Comparison of ENCODE assay signal across 24 cellular contexts in the genomic region with DNA sequence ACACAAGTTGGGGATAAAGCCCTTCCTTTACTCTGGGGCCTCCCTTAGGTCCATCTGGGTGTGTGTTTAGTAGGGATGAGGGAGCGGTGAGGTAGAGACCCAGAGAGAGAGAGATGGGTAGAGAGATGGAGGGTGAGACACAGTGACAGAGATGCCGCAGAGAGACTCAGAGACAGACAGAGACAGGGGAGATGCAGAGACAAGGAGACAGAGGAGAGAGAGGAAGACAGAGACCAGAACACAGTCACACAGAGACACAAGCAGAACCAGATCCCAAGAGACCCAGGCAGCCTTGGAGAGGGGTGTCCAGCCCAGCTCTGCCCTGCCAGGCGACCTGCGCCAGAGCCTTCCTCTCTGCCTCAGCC. TPM values are rescaled to one million over a fixed set of nuclear protein-coding genes. Genes with fewer than 3 reads are reported as not detected.
DNase-seq lines count a peak whose midpoint lies in the region; ATAC-seq and TF ChIP-seq lines count a peak whose summit lies in the region.
"Had no signal": no experiment of that assay in that cellular context is flagged by ENCODE, and none has a peak within 500 bp of the region (broad histone marks: within the 10 kb centered on the region; RNA-seq: fewer than 3 reads in every experiment).

No MANE protein-coding gene starts in this region.

- TF ChIP-seq POLR2A in Peyer's patch (IDR thresholded peaks at IDR 0.05) (no peak), transverse colon (IDR thresholded peaks at IDR 0.05) (no peak)

- no peak for ATAC-seq in left ventricle myocardium superior
- ATAC-seq: PC-3 had no signal

- TF ChIP-seq EP300 in transverse colon (IDR thresholded peaks at IDR 0.05; ENCODE audit: low read depth) = no peak

- H3K4me1 ChIP-seq in left ventricle myocardium inferior (peaks cover 19% of the 10 kb centered on the region), Peyer's patch (peaks cover 3 to 22% (median 7%) of the 10 kb centered on the region in 4 donors), hepatocyte (ENCODE audit: insufficient read depth) (peaks cover 10% of the 10 kb centered on the region), transverse colon (peaks cover 3 to 58% (median 41%) of the 10 kb centered on the region in 4 donors)
- H3K4me1 ChIP-seq: neural progenitor cell, SJSA1 had no signal

- in situ Hi-C loops in transverse colon (cut with MboI; ENCODE audit: low pct_ligation_motif_present in 1 of 4, low pct_unique_long_range_greater_than_20kb in 1 of 4, low sequenced_read_pairs in 3 of 4) = no loop called here
- in situ Hi-C loops in ACHN (cut with HindIII; ENCODE audit: low pct_ligation_motif_present, low pct_unique_long_range_greater_than_20kb, low sequenced_read_pairs) = no loop called here

- H4K20me1 ChIP-seq in hepatocyte (ENCODE audit: insufficient read depth, poor library complexity, severe bottlenecking) = no peaks in the 10 kb centered on the region

- peaks cover 99% of the 10 kb centered on the region for H3K27me3 ChIP-seq in left ventricle myocardium inferior (ENCODE audit: low read depth)
- no peaks in the 10 kb centered on the region for H3K27me3 ChIP-seq in Peyer's patch
- peaks cover 48% of the 10 kb centered on the region for H3K27me3 ChIP-seq in hepatocyte
- peaks cover 66% of the 10 kb centered on the region for H3K27me3 ChIP-seq in transverse colon

- H3K4me3 ChIP-seq in left ventricle myocardium inferior (peak overlapping the region; percentile 39), Peyer's patch (peak overlapping the region in 2 of 4 donors; percentile 41 to 44), hepatocyte (no peak overlapping the region), transverse colon (peak overlapping the region in 1 of 4 donors; percentile 41)
- H3K4me3 ChIP-seq: neural progenitor cell, SJSA1, tibial artery had no signal

- DNase-seq in left ventricle myocardium inferior (no peak), left ventricle myocardium superior (no peak), Peyer's patch (no peak), hepatocyte (ENCODE audit: low spot score) (no peak), transverse colon (no peak), iPS-NIHi7 (ENCODE audit: extremely low spot score) (no peak), mesenteric fat pad (ENCODE audit: low spot score) (no peak), ACHN (no peak)
- DNase-seq: activated CD4-positive, alpha-beta T cell treated with anti-CD3 and anti-CD28 coated beads, Interleukin-2, amount 50 U/mL, for 48 hours; activated naive CD4-positive, alpha-beta T cell treated with anti-CD3 and anti-CD28 coated beads, Interleukin-2, amount 10 ng/mL, durations not matched to agents 7 days and 5 days; activated T-cell treated with anti-CD3 and anti-CD28 coated beads, Interleukin-2, amount 50 U/mL, for 1 hour; KG1; kidney glomerular epithelial cell; NCI-H1048; NCI-H2107; NCI-H526 treated with DMSO at 0.1 percent for 48 hours; PC-3; tibial artery had no signal

- H3K9me2 ChIP-seq in hepatocyte (replicated peaks; ENCODE audit: insufficient read depth) = no peaks in the 10 kb centered on the region

- H3K27ac ChIP-seq in left ventricle myocardium inferior (replicated peaks) = no peak overlapping the region
- peak overlapping the region; percentile 40 to 69 (median 64) for H3K27ac ChIP-seq in Peyer's patch
- H3K27ac ChIP-seq in hepatocyte = no peak overlapping the region
- peak overlapping the region; percentile 51 to 82 (median 79) for H3K27ac ChIP-seq in transverse colon
- H3K27ac ChIP-seq: neural progenitor cell, SJSA1, tibial artery had no signal

- no peak overlapping the region for H2AFZ ChIP-seq in hepatocyte
- H2AFZ ChIP-seq: neural progenitor cell had no signal

- H3K4me2 ChIP-seq in hepatocyte = peak overlapping the region; percentile 67
- H3K4me2 ChIP-seq: neural progenitor cell had no signal

- WGBS in hepatocyte (ENCODE audit: low lambda C conversion rate, missing lambda C conversion rate) = 91% methylated on average over 4 of the region's 4 CpGs
- 57% methylated on average over 4 of the region's 4 CpGs; no CpG with 5 or more reads in 1 of the 2 donors for WGBS in transverse colon (ENCODE audit: low coverage in 1 of 2), 2 donors

- intact Hi-C loops in left ventricle myocardium inferior (cut with micrococcal nuclease) = no loop called here
- intact Hi-C loops in left ventricle myocardium superior (cut with micrococcal nuclease) = no loop called here
- intact Hi-C loops in transverse colon (cut with DNase I; ENCODE audit: low total_unique reads) = no loop called here

- TF ChIP-seq CTCF in left ventricle myocardium inferior (IDR thresholded peaks at IDR 0.05; ENCODE audit: borderline replicate concordance) (no peak), Peyer's patch (IDR thresholded peaks at IDR 0.05) (no peak), hepatocyte (IDR thresholded peaks at IDR 0.05; ENCODE audit: poor library complexity) (no peak), transverse colon (IDR thresholded peaks at IDR 0.05) (no peak)

- H3K9me3 ChIP-seq in left ventricle myocardium inferior (replicated peaks) (no peaks in the 10 kb centered on the region), Peyer's patch (no peaks in the 10 kb centered on the region), hepatocyte (ENCODE audit: low read depth) (no peaks in the 10 kb centered on the region), transverse colon (no peaks in the 10 kb centered on the region)
- H3K9me3 ChIP-seq: SJSA1, tibial artery had no signal

- no peaks in the 10 kb centered on the region for H3K36me3 ChIP-seq in left ventricle myocardium inferior
- H3K36me3 ChIP-seq in Peyer's patch = no peaks in the 10 kb centered on the region
- H3K36me3 ChIP-seq in hepatocyte (replicated peaks; ENCODE audit: insufficient read depth, low read depth) = no peaks in the 10 kb centered on the region
- no peaks in the 10 kb centered on the region for H3K36me3 ChIP-seq in transverse colon
- H3K36me3 ChIP-seq: neural progenitor cell, SJSA1, tibial artery had no signal

- no peaks in the 10 kb centered on the region for H3K79me2 ChIP-seq in hepatocyte

RNA-seq across cellular contexts. Expression of gene KLK1, which starts 2.4 kb away (rescaled TPM):
- total RNA-seq in left ventricle myocardium inferior (0.41 TPM), left ventricle myocardium superior (not detected), Peyer's patch (10 to 100 TPM; 24.5 to 60.2 (median 47.3) TPM), hepatocyte (2.7 and 3.9 TPM in 2 replicates), transverse colon (100 to 1,000 TPM in 1 of 4 donors, 10 to 100 TPM in 3; 17.0 to 150 (median 35.4) TPM), mesenteric fat pad (1.1 TPM)
- polyA plus RNA-seq in hepatocyte = 6.6 and 8.2 TPM in 2 replicates
- total RNA-seq: astrocyte; CD4-positive, alpha-beta memory T cell; Daoy; PC-3; renal cortical epithelial cell; SJSA1 had no signal
- polyA plus RNA-seq: CD4-positive, alpha-beta memory T cell had no signal

RNA-seq across cellular contexts. Expression of gene KLK15, which starts 12.1 kb away (rescaled TPM):
- total RNA-seq in left ventricle myocardium inferior (not detected), left ventricle myocardium superior (not detected), Peyer's patch (not detected), hepatocyte (not detected in 2 replicates), transverse colon (1 to 10 TPM in 2 of 4 donors, not detected in 2; 1.3 to 3.8 TPM), mesenteric fat pad (not detected)
- polyA plus RNA-seq in hepatocyte = not detected in 2 replicates
- total RNA-seq: astrocyte; CD4-positive, alpha-beta memory T cell; Daoy; renal cortical epithelial cell; SJSA1 had no signal
- polyA plus RNA-seq: CD4-positive, alpha-beta memory T cell had no signal

RNA-seq across cellular contexts. Expression of gene ACP4, which starts 31.0 kb away (rescaled TPM):
- total RNA-seq in left ventricle myocardium inferior = not detected
- total RNA-seq in left ventricle myocardium superior = not detected
- not detected for total RNA-seq in Peyer's patch
- not detected in 2 replicates for total RNA-seq in hepatocyte
- polyA plus RNA-seq in hepatocyte = not detected in 2 replicates
- not detected for total RNA-seq in transverse colon
- total RNA-seq in mesenteric fat pad = not detected
- total RNA-seq: astrocyte; CD4-positive, alpha-beta memory T cell; Daoy; PC-3; renal cortical epithelial cell; SJSA1 had no signal
- polyA plus RNA-seq: CD4-positive, alpha-beta memory T cell had no signal

RNA-seq across cellular contexts. Expression of gene KLK3, which starts 33.5 kb away (rescaled TPM):
- total RNA-seq in left ventricle myocardium inferior (not detected), left ventricle myocardium superior (not detected), Peyer's patch (1 to 10 TPM in 3 of 4 donors, not detected in 1; 1.2 to 2.4 (median 1.9) TPM), hepatocyte (not detected in 2 replicates), transverse colon (10 to 100 TPM in 1 of 4 donors, 1 to 10 TPM in 3; 2.9 to 66.9 (median 4.9) TPM), mesenteric fat pad (not detected)
- 0.60 TPM in 1 of 2 replicates, not detected in the other for polyA plus RNA-seq in hepatocyte
- total RNA-seq: astrocyte; CD4-positive, alpha-beta memory T cell; Daoy; PC-3; renal cortical epithelial cell; SJSA1 had no signal
- polyA plus RNA-seq: CD4-positive, alpha-beta memory T cell had no signal

RNA-seq across cellular contexts. Expression of gene GPR32, which starts 51.0 kb away (rescaled TPM):
- total RNA-seq in left ventricle myocardium inferior = not detected
- not detected for total RNA-seq in left ventricle myocardium superior
- not detected for total RNA-seq in Peyer's patch
- not detected in 2 replicates for total RNA-seq in hepatocyte
- not detected in 2 replicates for polyA plus RNA-seq in hepatocyte
- not detected for total RNA-seq in transverse colon
- total RNA-seq in mesenteric fat pad = not detected
- total RNA-seq: astrocyte; CD4-positive, alpha-beta memory T cell; Daoy; PC-3; renal cortical epithelial cell; SJSA1 had no signal
- polyA plus RNA-seq: CD4-positive, alpha-beta memory T cell had no signal

Comparison
In these comparisons a context has a peak if more than half of its experiments do, and no peak if none do; other contexts are left out.
1. H3K27ac ChIP-seq: peak in Peyer's patch (4 of 4) and transverse colon (4 of 4); none in left ventricle myocardium inferior (single experiment) and hepatocyte (single experiment).